Comparison of ENCODE assay signal across 17 cellular contexts in genomic region chr6:78492351-78493010, GRCh38.
DNase-seq lines count a peak whose midpoint lies in the region; ATAC-seq and TF ChIP-seq lines count a peak whose summit lies in the region.
"Had no signal": no experiment of that assay in that cellular context is flagged by ENCODE, and none has a peak within 500 bp of the region (broad histone marks: within the 10 kb centered on the region; RNA-seq: fewer than 3 reads in every experiment).

No MANE protein-coding gene starts in this region.

- H3K18ac ChIP-seq in neuronal stem cell (ENCODE audit: low read length), result no peak overlapping the region

- H3K36me3 Mint-ChIP-seq in osteocyte (ENCODE audit: unreplicated experiment), result no peaks in the 10 kb centered on the region

- H3K9me3 Mint-ChIP-seq in osteocyte (ENCODE audit: unreplicated experiment), result no peaks in the 10 kb centered on the region

- no peaks in the 10 kb centered on the region for H3K79me1 ChIP-seq in neuronal stem cell (ENCODE audit: low read depth, low read length)

- no peak overlapping the region for H2BK12ac ChIP-seq in neuronal stem cell (ENCODE audit: low read length)

- TF ChIP-seq CTCF in osteocyte (IDR thresholded peaks at IDR 0.05) (no peak), psoas muscle (IDR thresholded peaks at IDR 0.05) (no peak)

- H2BK120ac ChIP-seq in neuronal stem cell (ENCODE audit: low read depth, low read length), result no peak overlapping the region

- H3K4me1 ChIP-seq in neuronal stem cell (ENCODE audit: control insufficient read depth in 2 of 2, insufficient read depth in 1 of 2, low read depth in 1 of 2, low read length in 2 of 2) (peaks cover 0 to 2% of the 10 kb centered on the region in 2 donors), psoas muscle (no peaks in the 10 kb centered on the region)
- H3K4me1 ChIP-seq: uterus had no signal

- no CpG with 5 or more reads among the region's 4 CpGs for WGBS in neuronal stem cell (ENCODE audit: extremely low coverage in 2 of 2, insufficient read length in 2 of 2, insufficient replicate concordance in 1 of 2), 2 donors
- 54 to 60% (median 56%) methylated on average over 4 of the region's 4 CpGs for WGBS in psoas muscle, 3 donors

- H3K4me3 ChIP-seq in neuronal stem cell (ENCODE audit: low read length in 2 of 2) (no peak overlapping the region), psoas muscle (no peak overlapping the region)
- H3K4me3 ChIP-seq: uterus had no signal

- H3K14ac ChIP-seq in neuronal stem cell (ENCODE audit: low read length), result no peak overlapping the region

- H3K27ac ChIP-seq in epithelial cell of prostate, result peak overlapping the region; percentile 1
- H3K27ac ChIP-seq in neuronal stem cell (replicated peaks; ENCODE audit: low read length), result no peak overlapping the region
- no peak overlapping the region for H3K27ac ChIP-seq in psoas muscle
- H3K27ac ChIP-seq: uterus had no signal

- H3K27me3 Mint-ChIP-seq in osteocyte (ENCODE audit: unreplicated experiment), result no peaks in the 10 kb centered on the region
- H3K27me3 Mint-ChIP-seq: B cell had no signal

- no peak for ATAC-seq in psoas muscle
- no peak for ATAC-seq in GM19035 (IDR thresholded peaks at IDR 0.05; ENCODE audit: unreplicated experiment)
- no peak for ATAC-seq in HG03432 (IDR thresholded peaks at IDR 0.05; ENCODE audit: unreplicated experiment)

- peaks cover 36% of the 10 kb centered on the region for H3K4me1 Mint-ChIP-seq in osteocyte (ENCODE audit: unreplicated experiment)
- H3K4me1 Mint-ChIP-seq: B cell had no signal

- H2AK5ac ChIP-seq in neuronal stem cell (ENCODE audit: low read depth, low read length), result no peak overlapping the region

- H3K4me2 ChIP-seq in neuronal stem cell (ENCODE audit: insufficient read depth, low read length, poor library complexity, severe bottlenecking), result no peak overlapping the region

- no peak overlapping the region for H2AFZ ChIP-seq in neuronal stem cell (ENCODE audit: low read length)

- H4K91ac ChIP-seq in neuronal stem cell (ENCODE audit: low read depth, low read length, poor library complexity), result no peak overlapping the region

- no peaks in the 10 kb centered on the region for H3K27me3 ChIP-seq in neuronal stem cell (ENCODE audit: control insufficient read depth in 3 of 3, insufficient read depth in 3 of 3, low read depth in 1 of 3, low read length in 3 of 3)
- H3K27me3 ChIP-seq in psoas muscle (ENCODE audit: insufficient read depth in 3 of 3, low read length in 2 of 3), result no peaks in the 10 kb centered on the region
- H3K27me3 ChIP-seq: uterus had no signal

- no peak overlapping the region for H3K23ac ChIP-seq in neuronal stem cell (ENCODE audit: low read depth, low read length, poor library complexity)

- DNase-seq in EL (peak; percentile 39), epithelial cell of prostate (ENCODE audit: low read depth, low spot score) (no peak), osteocyte (ENCODE audit: extremely low spot score, unreplicated experiment) (no peak), neuronal stem cell (ENCODE audit: low spot score) (no peak), psoas muscle (no peak)
- DNase-seq: activated CD4-positive, alpha-beta T cell treated with anti-CD3 and anti-CD28 coated beads for 4 hours; activated gamma-delta T cell treated with Interleukin-2 at 50 U/mL for 16 hours; GF-D8; Karpas-422; NCI-H345; small intestine; stimulated activated CD8-positive, alpha-beta memory T cell treated with anti-CD3 and anti-CD28 coated beads, Interleukin-4, amount 100 ng/mL, for 48 hours; uterus had no signal

- no peak overlapping the region for H3K4ac ChIP-seq in neuronal stem cell (ENCODE audit: low read length)

- H4K8ac ChIP-seq in neuronal stem cell (ENCODE audit: low read depth, low read length), result no peak overlapping the region

- H2BK15ac ChIP-seq in neuronal stem cell (ENCODE audit: low read length), result no peak overlapping the region

- intact Hi-C loops in psoas muscle (cut with DNase I), result no loop called here

- peak overlapping the region; percentile 27 for H3K4me3 Mint-ChIP-seq in osteocyte (ENCODE audit: unreplicated experiment)
- H3K4me3 Mint-ChIP-seq: B cell had no signal

- peak overlapping the region; percentile 79 for H3K27ac Mint-ChIP-seq in osteocyte (ENCODE audit: unreplicated experiment)
- H3K27ac Mint-ChIP-seq: B cell had no signal

- no peak overlapping the region for H3K9ac ChIP-seq in neuronal stem cell (ENCODE audit: low read depth, low read length, poor library complexity)

- H3K9me3 ChIP-seq in neuronal stem cell (replicated peaks in 1 of 2; ENCODE audit: control insufficient read depth in 2 of 2, insufficient read depth in 1 of 2, low read depth in 1 of 2, low read length in 2 of 2) (no peaks in the 10 kb centered on the region), psoas muscle (no peaks in the 10 kb centered on the region)
- H3K9me3 ChIP-seq: uterus had no signal

- no peak overlapping the region for H2BK5ac ChIP-seq in neuronal stem cell (ENCODE audit: low read length)

- H3K36me3 ChIP-seq in neuronal stem cell (replicated peaks in 1 of 2; ENCODE audit: control insufficient read depth in 2 of 2, insufficient read depth in 2 of 2, low read length in 2 of 2) (no peaks in the 10 kb centered on the region), psoas muscle (ENCODE audit: insufficient read depth in 1 of 2, low read depth in 1 of 2) (no peaks in the 10 kb centered on the region)
- H3K36me3 ChIP-seq: uterus had no signal

TF ChIP-seq in PFSK-1, 5 proteins besides CTCF, POLR2A, EP300 and RAD21:
- TF ChIP-seq SIN3A (IDR thresholded peaks at IDR 0.05; ENCODE audit: borderline replicate concordance, insufficient read depth, low read length) (peak; percentile 79; the same call in 1 of the 2 replicates), TAF1 (IDR thresholded peaks at IDR 0.05; ENCODE audit: borderline replicate concordance, insufficient read depth, low read length) (no peak), REST (IDR thresholded peaks at IDR 0.05; ENCODE audit: insufficient read depth in 1 of 2, low read depth in 2 of 2, low read length in 2 of 2) (no peak), FOXP2 (optimal IDR thresholded peaks at IDR 0.05; ENCODE audit: borderline replicate concordance, extremely low read depth, extremely low read length, insufficient read depth) (no peak)
